ENCODE assay signal across 9 cellular contexts in the genomic region with DNA sequence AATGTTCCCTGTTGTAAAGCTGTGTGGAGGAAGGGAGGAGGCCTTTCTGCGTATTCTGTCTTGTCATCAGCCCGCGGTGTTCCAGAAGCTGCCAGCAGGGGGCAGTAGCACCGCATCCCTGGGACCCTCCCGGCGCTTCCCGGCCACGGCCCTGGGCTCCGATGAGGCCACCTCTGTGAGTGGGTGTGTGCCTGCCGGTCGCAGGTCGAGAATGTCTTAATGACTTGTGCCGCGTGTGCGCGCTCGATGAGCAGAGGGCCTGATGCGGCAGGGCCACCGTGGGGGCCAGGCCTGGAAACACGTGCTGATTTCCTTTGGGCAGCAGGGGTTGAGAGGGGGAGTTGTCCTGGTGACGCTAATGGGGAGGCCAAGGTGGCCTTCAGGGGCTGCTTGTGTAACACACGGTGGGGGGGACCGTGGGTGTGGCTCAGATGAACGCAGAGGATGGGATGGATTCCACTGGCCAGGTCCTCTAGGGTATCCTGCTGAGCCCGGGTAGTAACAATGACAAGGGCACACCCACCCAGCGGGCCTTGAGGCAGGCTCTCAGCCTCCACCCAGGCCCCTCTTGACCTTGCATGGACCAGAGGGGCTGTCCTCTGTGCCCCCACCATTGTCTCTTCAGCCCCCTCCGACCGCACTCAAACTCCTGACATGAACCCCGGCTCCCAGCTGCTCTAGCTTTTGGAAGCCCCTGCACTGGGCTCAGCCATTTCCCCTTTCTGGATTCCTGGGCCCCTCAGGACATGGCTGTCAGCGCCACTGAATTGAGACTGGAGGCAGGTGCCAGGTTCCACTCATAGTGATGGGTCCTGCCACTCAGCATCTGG.
DNase-seq lines count a peak whose midpoint lies in the region; ATAC-seq, FAIRE-seq and TF ChIP-seq lines count a peak whose summit lies in the region.
"Had no signal": no experiment of that assay in that cellular context is flagged by ENCODE, and none has a peak within 500 bp of the region (broad histone marks: within the 10 kb centered on the region; RNA-seq: fewer than 3 reads in every experiment).

No MANE protein-coding gene starts in this region.

- H2AFZ ChIP-seq in PC-9 = no peak overlapping the region

- H3K27me3 ChIP-seq in PC-9 (ENCODE audit: insufficient read depth, low read depth) (peaks cover 93% of the 10 kb centered on the region), adipocyte (replicated peaks; ENCODE audit: control insufficient read depth, insufficient read depth, low read length) (peaks cover 56% of the 10 kb centered on the region), small intestine (ENCODE audit: control insufficient read depth in 2 of 2, insufficient read depth in 2 of 2, low read length in 2 of 2) (peaks cover 0 to 2% of the 10 kb centered on the region in 2 donors)

- no peaks in the 10 kb centered on the region for H3K79me2 ChIP-seq in PC-9 (ENCODE audit: low read depth)

- H3K9me2 ChIP-seq in PC-9 (ENCODE audit: insufficient read depth) = no peaks in the 10 kb centered on the region

- intact Hi-C loops in PC-9 (cut with micrococcal nuclease; ENCODE audit: unreplicated experiment) = loop anchor here (10.0 kb wide), 1 partner anchor 162 kb away; no protein-coding TSS in a partner anchor

- H3K27ac ChIP-seq in PC-9 (no peak overlapping the region), small intestine (ENCODE audit: low read depth in 1 of 2, low read length in 1 of 2) (no peak overlapping the region)
- H3K27ac ChIP-seq: skin epidermis had no signal

- DNase-seq in DMS 273 (lab: John Stamatoyannopoulos, UW; ENCODE audit: unreplicated experiment) (peak; percentile 91), HK-2 (ENCODE audit: unreplicated experiment) (peak; percentile 67), PC-9 (peak in 1 of 2 experiments; percentile 54), adipocyte (ENCODE audit: low read depth) (peak; percentile 60), iPS DF 19.7 (ENCODE audit: low read depth, low spot score) (peak; percentile 35), small intestine (peak; percentile 54)

- H3K4me3 ChIP-seq in PC-9 = no peak overlapping the region
- no peak overlapping the region for H3K4me3 ChIP-seq in adipocyte (ENCODE audit: low read length)
- H3K4me3 ChIP-seq in small intestine (ENCODE audit: low read depth in 1 of 2, low read length in 2 of 2) = no peak overlapping the region
- H3K4me3 ChIP-seq: skin epidermis had no signal

- no peaks in the 10 kb centered on the region for H3F3A ChIP-seq in PC-9 (ENCODE audit: insufficient read depth, low read depth)

- no peaks in the 10 kb centered on the region for H3K36me3 ChIP-seq in PC-9 (ENCODE audit: low read depth)
- no peaks in the 10 kb centered on the region for H3K36me3 ChIP-seq in adipocyte (ENCODE audit: control insufficient read depth, insufficient read depth, low read length, severe bottlenecking)
- H3K36me3 ChIP-seq in small intestine (ENCODE audit: control insufficient read depth in 2 of 2, insufficient read depth in 2 of 2, low read length in 2 of 2) = no peaks in the 10 kb centered on the region

- no peak overlapping the region for H3K4me2 ChIP-seq in PC-9

- H3K9me3 ChIP-seq in PC-9 (ENCODE audit: insufficient read depth, low read depth) (no peaks in the 10 kb centered on the region), adipocyte (ENCODE audit: control insufficient read depth, low read length) (no peaks in the 10 kb centered on the region), small intestine (ENCODE audit: control insufficient read depth, low read depth) (no peaks in the 10 kb centered on the region)

- TF ChIP-seq CTCF in PC-9 (conservative IDR thresholded peaks at IDR 0.05) = peak; percentile 90

- CTCF ChIA-PET in PC-9 (lab: Charles Lee) = no interaction called here

- H3K4me1 ChIP-seq in PC-9 (replicated peaks; ENCODE audit: insufficient read depth) (no peaks in the 10 kb centered on the region), adipocyte (ENCODE audit: control insufficient read depth, insufficient read depth, low read length) (peaks cover 6% of the 10 kb centered on the region), small intestine (ENCODE audit: control insufficient read depth in 2 of 2, insufficient read depth in 1 of 2, low read depth in 1 of 2, low read length in 1 of 2) (no peaks in the 10 kb centered on the region)

- no peaks in the 10 kb centered on the region for H4K20me1 ChIP-seq in PC-9 (ENCODE audit: insufficient read depth)

- ATAC-seq in GM19035 (IDR thresholded peaks at IDR 0.05; ENCODE audit: unreplicated experiment) (no peak), HG02840 (IDR thresholded peaks at IDR 0.05; ENCODE audit: low FRiP score, unreplicated experiment) (no peak)

- BruUV-seq in PC-9 (replicated peaks; lab: Mats Ljungman, UMichigan) = no TSS peak

- 18 to 25% (median 20%) methylated on average over 28 to 30 of the region's 30 CpGs for WGBS in small intestine, 3 donors

- H3K9ac ChIP-seq in adipocyte (ENCODE audit: low read length) = no peak overlapping the region

- POLR2A ChIA-PET in PC-9 (lab: Charles Lee; ENCODE audit: unreplicated experiment) = no interaction called here

- no peak for FAIRE-seq in small intestine (lab: Jason Lieb, UNC)
